ENCODE assay signal across 1 cellular context in genomic region chr2:127388423-127389164, GRCh38.
A peak's percentile ranks its signal among the peaks of the same experiment; 100 is the strongest.
TF ChIP-seq lines count a peak whose summit lies in the region.

No MANE protein-coding gene starts in this region.

TF ChIP-seq in K562, 482 proteins besides CTCF, POLR2A, EP300 and RAD21 (continued from another document):
- TF ChIP-seq HMBOX1 (IDR thresholded peaks at IDR 0.05) (peak; percentile 86), KLF10 (CRISPR knock-in tag; IDR thresholded peaks at IDR 0.05) (no peak), E2F4 (CRISPR knock-in tag; IDR thresholded peaks at IDR 0.05; ENCODE audit: low read depth) (no peak), RBBP5 (IDR thresholded peaks at IDR 0.05; ENCODE audit: borderline replicate concordance, insufficient read depth, low read length, poor library complexity, severe bottlenecking) (no peak), BHLHE40 (IDR thresholded peaks at IDR 0.05; ENCODE audit: low read length) (no peak), E2F5 (CRISPR knock-in tag; IDR thresholded peaks at IDR 0.05) (no peak), BRF2 (IDR thresholded peaks at IDR 0.05; ENCODE audit: borderline replicate concordance, insufficient read depth, insufficient read length) (no peak), TEAD1 (CRISPR knock-in tag; IDR thresholded peaks at IDR 0.05) (peak in 1 of 2 experiments; percentile 17; a peak in 1 of 4 replicates)
